1 cellular context compared by ENCODE assay signal in the genomic region with DNA sequence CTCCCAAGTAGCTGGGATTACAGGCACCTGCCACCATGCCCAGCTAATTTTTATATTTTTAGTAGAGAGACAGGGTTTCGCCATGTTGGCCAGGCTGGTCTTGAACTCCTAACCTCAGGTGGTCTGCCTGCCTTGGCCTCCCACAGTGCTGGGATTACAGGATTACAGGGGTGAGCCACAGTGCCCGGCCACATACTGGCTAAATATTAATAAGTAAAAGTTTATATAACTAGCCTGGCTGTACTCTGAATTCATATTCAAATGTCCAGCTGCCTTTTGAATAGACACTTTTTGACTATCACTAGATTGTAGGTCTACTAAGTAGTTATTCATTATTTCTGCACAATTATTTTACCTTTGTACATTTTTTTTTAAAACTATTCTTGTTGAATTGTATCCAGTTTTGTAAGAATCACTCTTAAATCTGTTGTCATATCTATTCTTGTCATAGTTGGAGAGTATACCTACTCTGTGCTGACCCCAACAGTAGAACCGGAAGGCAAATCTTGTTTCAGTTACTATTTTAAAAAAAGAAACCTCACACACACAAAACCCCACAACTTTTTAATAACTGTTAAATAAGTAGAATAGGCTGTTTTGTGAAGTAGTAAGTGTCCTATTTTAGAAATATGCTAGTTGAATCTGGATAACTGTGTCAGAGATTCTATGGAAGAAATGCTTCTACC.
TF ChIP-seq lines count a peak whose summit lies in the region.

No MANE protein-coding gene starts in this region.

TF ChIP-seq in IMR-90, 13 proteins besides CTCF, POLR2A, EP300 and RAD21 (continued from another document):
- TF ChIP-seq, protein P1, sequence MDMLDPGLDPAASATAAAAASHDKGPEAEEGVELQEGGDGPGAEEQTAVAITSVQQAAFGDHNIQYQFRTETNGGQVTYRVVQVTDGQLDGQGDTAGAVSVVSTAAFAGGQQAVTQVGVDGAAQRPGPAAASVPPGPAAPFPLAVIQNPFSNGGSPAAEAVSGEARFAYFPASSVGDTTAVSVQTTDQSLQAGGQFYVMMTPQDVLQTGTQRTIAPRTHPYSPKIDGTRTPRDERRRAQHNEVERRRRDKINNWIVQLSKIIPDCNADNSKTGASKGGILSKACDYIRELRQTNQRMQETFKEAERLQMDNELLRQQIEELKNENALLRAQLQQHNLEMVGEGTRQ (IDR thresholded peaks at IDR 0.05; ENCODE audit: low read depth, low read length), result no peak
- TF ChIP-seq RFX5 (IDR thresholded peaks at IDR 0.05; ENCODE audit: low read depth, low read length) (no peak), SMC3 (IDR thresholded peaks at IDR 0.05; ENCODE audit: low read depth, low read length) (no peak)
